ENCODE assay signal across 12 cellular contexts in genomic region chr15:29747837-29748417, GRCh38.
DNase-seq lines count a peak whose midpoint lies in the region; ATAC-seq, FAIRE-seq and TF ChIP-seq lines count a peak whose summit lies in the region.
"Had no signal": no experiment of that assay in that cellular context is flagged by ENCODE, and none has a peak within 500 bp of the region (broad histone marks: within the 10 kb centered on the region; RNA-seq: fewer than 3 reads in every experiment).

No MANE protein-coding gene starts in this region.

- H3K4me3 Mint-ChIP-seq in Calu3 (ENCODE audit: low read depth, unreplicated experiment) (no peak overlapping the region), natural killer cell (no peak overlapping the region)
- no peak overlapping the region for H3K4me3 Mint-ChIP-seq in effector memory CD8-positive, alpha-beta T cell
- H3K4me3 Mint-ChIP-seq: activated naive CD4-positive, alpha-beta T cell treated with anti-CD3 and anti-CD28 coated beads, Interleukin-2, amount 50 U/mL, for 24 hours; memory B cell had no signal

- H3K27ac Mint-ChIP-seq in Calu3 (ENCODE audit: unreplicated experiment) (no peak overlapping the region), natural killer cell (no peak overlapping the region)
- no peak overlapping the region for H3K27ac Mint-ChIP-seq in effector memory CD8-positive, alpha-beta T cell
- H3K27ac Mint-ChIP-seq: activated naive CD4-positive, alpha-beta T cell treated with anti-CD3 and anti-CD28 coated beads, Interleukin-2, amount 50 U/mL, for 24 hours; memory B cell had no signal

- CTCF ChIA-PET in Calu3 (lab: Charles Lee), result interaction anchor here (0.5 to 1.1 kb wide), 4 partner anchors 53 to 328 kb away, joined by 3 to 12 read pairs (median 3); no protein-coding TSS in a partner anchor

- no peak overlapping the region for H3K4me2 ChIP-seq in GM23248 (ENCODE audit: unreplicated experiment)

- peaks cover 45% of the 10 kb centered on the region for H3K79me2 ChIP-seq in GM23248 (ENCODE audit: insufficient read depth)

- no peak overlapping the region for H2AFZ ChIP-seq in GM23248

- H3K9me2 ChIP-seq in GM23248 (ENCODE audit: insufficient read depth), result no peaks in the 10 kb centered on the region

- H3F3A ChIP-seq in GM23248 (ENCODE audit: insufficient read depth), result peaks cover 13% of the 10 kb centered on the region; the same call in 1 of the 2 replicates

- H3K36me3 Mint-ChIP-seq in Calu3 (ENCODE audit: insufficient read depth, unreplicated experiment) (no peaks in the 10 kb centered on the region), natural killer cell (no peaks in the 10 kb centered on the region)
- no peaks in the 10 kb centered on the region for H3K36me3 Mint-ChIP-seq in effector memory CD8-positive, alpha-beta T cell (ENCODE audit: insufficient read depth)
- H3K36me3 Mint-ChIP-seq: activated naive CD4-positive, alpha-beta T cell treated with anti-CD3 and anti-CD28 coated beads, Interleukin-2, amount 50 U/mL, for 24 hours; memory B cell had no signal

- no peak for TF ChIP-seq CTCF in kidney (IDR thresholded peaks at IDR 0.05; ENCODE audit: borderline replicate concordance, extremely low read depth, insufficient read depth)
- TF ChIP-seq CTCF in Calu3 (IDR thresholded peaks at IDR 0.05; ENCODE audit: unreplicated experiment), result no peak
- TF ChIP-seq CTCF in natural killer cell (IDR thresholded peaks at IDR 0.05), result no peak

- no peak overlapping the region for H3K27ac ChIP-seq in GM23248
- H3K27ac ChIP-seq in kidney (ENCODE audit: low read depth in 2 of 2, low read length in 2 of 2), result no peak overlapping the region

- no peak overlapping the region for H3K4me3 ChIP-seq in GM23248
- H3K4me3 ChIP-seq in adipocyte (ENCODE audit: low read length), result no peak overlapping the region
- no peak overlapping the region for H3K4me3 ChIP-seq in kidney (ENCODE audit: low read length in 2 of 2)

- DNase-seq in GM23248, result peak; percentile 39
- peak; percentile 61 for DNase-seq in adipocyte (ENCODE audit: low read depth)
- DNase-seq in kidney, result no peak
- DNase-seq in SIG-M5 (lab: John Stamatoyannopoulos, UW), result no peak
- DNase-seq in Calu3, result no peak
- no peak for DNase-seq in effector memory CD8-positive, alpha-beta T cell
- DNase-seq in natural killer cell, result no peak
- DNase-seq: GDM1, KG1 had no signal

- H3K4me1 ChIP-seq in GM23248 (ENCODE audit: insufficient read depth), result peaks cover 8% of the 10 kb centered on the region
- peaks cover 19% of the 10 kb centered on the region for H3K4me1 ChIP-seq in adipocyte (ENCODE audit: control insufficient read depth, insufficient read depth, low read length)
- no peaks in the 10 kb centered on the region for H3K4me1 ChIP-seq in kidney (ENCODE audit: control insufficient read depth in 1 of 2, insufficient read depth in 1 of 2, low read depth in 1 of 2, low read length in 2 of 2)

- WGBS in GM23248 (ENCODE audit: low coverage in 1 of 2, low lambda C conversion rate in 2 of 2, missing lambda C conversion rate in 2 of 2), 2 experiments, result 72 to 76% methylated on average over 3 of the region's 3 CpGs

- H3K36me3 ChIP-seq in GM23248 (ENCODE audit: low read depth) (peaks cover 10% of the 10 kb centered on the region), adipocyte (ENCODE audit: control insufficient read depth, insufficient read depth, low read length, severe bottlenecking) (no peaks in the 10 kb centered on the region), kidney (ENCODE audit: control insufficient read depth in 1 of 2, insufficient read depth in 2 of 2, low read length in 2 of 2) (no peaks in the 10 kb centered on the region)

- peak; percentile 99 for FAIRE-seq in A204.1 (lab: Jason Lieb, UNC)
- FAIRE-seq in kidney (lab: Jason Lieb, UNC), result peak; percentile 94

- in situ Hi-C loops in GM23248 (cut with MboI), result no loop called here

- intact Hi-C loops in kidney (cut with DNase I), result no loop called here
- intact Hi-C loops in Calu3 (cut with micrococcal nuclease; ENCODE audit: unreplicated experiment), result loop anchor here (5.0 to 10.0 kb wide), 2 partner anchors 63 to 179 kb away; no protein-coding TSS in a partner anchor
- intact Hi-C loops in natural killer cell (cut with micrococcal nuclease), result no loop called here

- H3K27me3 ChIP-seq in GM23248 (replicated peaks; ENCODE audit: insufficient read depth), result no peaks in the 10 kb centered on the region
- H3K27me3 ChIP-seq in adipocyte (replicated peaks; ENCODE audit: control insufficient read depth, insufficient read depth, low read length), result no peaks in the 10 kb centered on the region

- no peak overlapping the region for H3K9ac ChIP-seq in GM23248
- no peak overlapping the region for H3K9ac ChIP-seq in adipocyte (ENCODE audit: low read length)
- H3K9ac ChIP-seq in kidney (ENCODE audit: low read length in 2 of 2), result no peak overlapping the region

- H3K4me1 Mint-ChIP-seq in Calu3 (ENCODE audit: low read depth, unreplicated experiment) (no peaks in the 10 kb centered on the region), natural killer cell (no peaks in the 10 kb centered on the region)
- H3K4me1 Mint-ChIP-seq in effector memory CD8-positive, alpha-beta T cell (ENCODE audit: low read depth in 2 of 2), result no peaks in the 10 kb centered on the region
- H3K4me1 Mint-ChIP-seq: activated naive CD4-positive, alpha-beta T cell treated with anti-CD3 and anti-CD28 coated beads, Interleukin-2, amount 50 U/mL, for 24 hours; memory B cell had no signal

- no TSS peak for BruUV-seq in Calu3 (replicated peaks; lab: Mats Ljungman, UMichigan)

- H3K9me3 Mint-ChIP-seq in Calu3 (ENCODE audit: low read depth, unreplicated experiment) (no peaks in the 10 kb centered on the region), natural killer cell (no peaks in the 10 kb centered on the region)
- no peaks in the 10 kb centered on the region for H3K9me3 Mint-ChIP-seq in effector memory CD8-positive, alpha-beta T cell
- H3K9me3 Mint-ChIP-seq: activated naive CD4-positive, alpha-beta T cell treated with anti-CD3 and anti-CD28 coated beads, Interleukin-2, amount 50 U/mL, for 24 hours had no signal

- no peak for ATAC-seq in effector memory CD8-positive, alpha-beta T cell (replicated peaks)
- ATAC-seq in natural killer cell, result no peak

- H3K27me3 Mint-ChIP-seq in Calu3 (ENCODE audit: unreplicated experiment), result no peaks in the 10 kb centered on the region
- H3K27me3 Mint-ChIP-seq in effector memory CD8-positive, alpha-beta T cell, result peaks cover 0 to 9% of the 10 kb centered on the region in 2 donors
- peaks cover 7 to 16% of the 10 kb centered on the region in 2 donors for H3K27me3 Mint-ChIP-seq in natural killer cell (ENCODE audit: low read depth in 2 of 2)

- H3K9me3 ChIP-seq in GM23248 (ENCODE audit: low read depth) (no peaks in the 10 kb centered on the region), adipocyte (ENCODE audit: control insufficient read depth, low read length) (no peaks in the 10 kb centered on the region), kidney (ENCODE audit: control insufficient read depth in 1 of 2, low read length in 2 of 2) (no peaks in the 10 kb centered on the region)

- no peaks in the 10 kb centered on the region for H4K20me1 ChIP-seq in GM23248 (ENCODE audit: insufficient read depth)

Comparison
In these comparisons a context has a peak if more than half of its experiments do, and no peak if none do; other contexts are left out.
1. DNase-seq: peak in GM23248 (single experiment) and adipocyte (single experiment); none in kidney (single experiment), SIG-M5 (single experiment), Calu3 (single experiment), effector memory CD8-positive, alpha-beta T cell (0 of 3) and natural killer cell (single experiment).